28 cellular contexts compared by ENCODE assay signal in the genomic region with DNA sequence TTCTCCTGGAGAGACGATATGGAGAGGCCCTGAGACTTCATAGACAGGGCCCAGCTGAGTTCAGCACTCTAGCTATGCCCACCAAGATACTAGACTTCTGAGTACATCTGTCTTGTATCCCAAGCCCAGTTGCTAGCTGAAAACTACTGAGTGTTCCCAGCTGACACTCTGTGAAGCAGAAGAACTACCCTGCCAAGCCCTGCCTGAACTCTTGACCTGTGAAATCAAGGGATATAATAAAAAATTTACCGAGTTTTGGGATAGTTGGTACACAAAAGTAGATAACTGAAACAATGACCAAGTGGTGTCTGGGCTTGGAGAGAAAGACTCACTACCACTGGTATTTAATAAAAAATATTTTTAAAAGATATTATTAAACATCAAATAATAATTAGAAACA.
"Had no signal": no experiment of that assay in that cellular context is flagged by ENCODE, and none has a peak within 500 bp of the region (broad histone marks: within the 10 kb centered on the region; RNA-seq: fewer than 3 reads in every experiment).

No MANE protein-coding gene starts in this region.

- H3K36me3 Mint-ChIP-seq: naive thymus-derived CD4-positive, alpha-beta T cell; natural killer cell; neural progenitor cell; stimulated activated effector memory CD8-positive, alpha-beta T cell treated with anti-CD3 and anti-CD28 coated beads, Interleukin-12 subunit alpha, Interleukin-12 subunit beta, amount 100 ng/mL, for 72 hours; stimulated activated naive B cell treated with anti-CD40 and anti-IgM and Interleukin-4, amounts not matched to agents 10 μg/mL and 1 μg/mL and 100 μg/mL, for 72 hours; type B pancreatic cell had no signal

- H3K27ac ChIP-seq: neural progenitor cell, ovary, parathyroid adenoma, psoas muscle, skin epidermis, stomach, thoracic aorta, thyroid gland, tibial nerve, upper lobe of right lung, uterus had no signal

- H3K27ac Mint-ChIP-seq: naive thymus-derived CD4-positive, alpha-beta T cell; natural killer cell; nephron; neural progenitor cell; progenitor cell of endocrine pancreas; stimulated activated effector memory CD8-positive, alpha-beta T cell treated with anti-CD3 and anti-CD28 coated beads, Interleukin-12 subunit alpha, Interleukin-12 subunit beta, amount 100 ng/mL, for 72 hours; stimulated activated naive B cell treated with anti-CD40 and anti-IgM and Interleukin-4, amounts not matched to agents 10 μg/mL and 1 μg/mL and 100 μg/mL, for 72 hours; stimulated activated naive CD8-positive, alpha-beta T cell treated with anti-CD3 and anti-CD28 coated beads, Interleukin-15, Interleukin-2, amounts not matched to agents 100 ng/mL and 50 ng/mL, for 24 hours; type B pancreatic cell had no signal

- H3K4me3 Mint-ChIP-seq: naive thymus-derived CD4-positive, alpha-beta T cell; natural killer cell; nephron; neural progenitor cell; stimulated activated effector memory CD8-positive, alpha-beta T cell treated with anti-CD3 and anti-CD28 coated beads, Interleukin-12 subunit alpha, Interleukin-12 subunit beta, amount 100 ng/mL, for 72 hours; stimulated activated naive B cell treated with anti-CD40 and anti-IgM and Interleukin-4, amounts not matched to agents 10 μg/mL and 1 μg/mL and 100 μg/mL, for 72 hours; stimulated activated naive CD8-positive, alpha-beta T cell treated with anti-CD3 and anti-CD28 coated beads, Interleukin-15, Interleukin-2, amounts not matched to agents 100 ng/mL and 50 ng/mL, for 24 hours; type B pancreatic cell had no signal

- H3K9me3 ChIP-seq: ovary, psoas muscle, stomach, thoracic aorta, thyroid gland, tibial nerve, upper lobe of right lung, uterus had no signal

- H3K4me2 ChIP-seq: neural progenitor cell had no signal

- H3K9ac ChIP-seq: neural progenitor cell, parathyroid adenoma had no signal

- H2AFZ ChIP-seq: neural progenitor cell, parathyroid adenoma had no signal

- ATAC-seq: naive thymus-derived CD4-positive, alpha-beta T cell; natural killer cell; psoas muscle; right cardiac atrium; sciatic nerve; stimulated activated effector memory CD8-positive, alpha-beta T cell treated with anti-CD3 and anti-CD28 coated beads, Interleukin-12 subunit alpha, Interleukin-12 subunit beta, amount 100 ng/mL, for 72 hours; stimulated activated naive B cell treated with anti-CD40 and anti-IgM and Interleukin-4, amounts not matched to agents 10 μg/mL and 1 μg/mL and 100 μg/mL, for 72 hours; upper lobe of right lung had no signal

- H3K79me2 ChIP-seq: parathyroid adenoma had no signal

- H3K27me3 ChIP-seq: ovary had no signal

- H3K9me3 Mint-ChIP-seq: naive thymus-derived CD4-positive, alpha-beta T cell; natural killer cell; nephron; neural progenitor cell; stimulated activated effector memory CD8-positive, alpha-beta T cell treated with anti-CD3 and anti-CD28 coated beads, Interleukin-12 subunit alpha, Interleukin-12 subunit beta, amount 100 ng/mL, for 72 hours; stimulated activated naive CD8-positive, alpha-beta T cell treated with anti-CD3 and anti-CD28 coated beads, Interleukin-15, Interleukin-2, amounts not matched to agents 100 ng/mL and 50 ng/mL, for 24 hours; type B pancreatic cell had no signal

- H3K4me1 ChIP-seq: parathyroid adenoma had no signal

- H3K36me3 ChIP-seq: neural progenitor cell, ovary, stomach, thoracic aorta, thyroid gland, tibial nerve, upper lobe of right lung, uterus had no signal

- DNase-seq: naive thymus-derived CD4-positive, alpha-beta T cell; natural killer cell; occipital lobe; ovary; posterior cingulate gyrus; psoas muscle; right cardiac atrium; stimulated activated CD4-positive, alpha-beta T cell treated with anti-CD3 and anti-CD28 coated beads, Interleukin-15, amount 100 ng/mL, for 24 hours; stimulated activated CD4-positive, alpha-beta T cell treated with anti-CD3 and anti-CD28 coated beads, Interleukin-2, amount 100 ng/mL, for 24 hours; stimulated activated CD4-positive, alpha-beta T cell treated with anti-CD3 and anti-CD28 coated beads, Interleukin-2, amount 100 ng/mL, for 48 hours; stimulated activated CD4-positive, alpha-beta T cell treated with anti-CD3 and anti-CD28 coated beads, Interleukin-4, amount 100 ng/mL, for 24 hours; stimulated activated naive B cell treated with anti-CD40 and anti-IgM and Interleukin-4, amounts not matched to agents 10 μg/mL and 1 μg/mL and 100 μg/mL, for 72 hours; stimulated activated naive CD4-positive, alpha-beta T cell treated with Interleukin-2 at 50 U/mL for 16 hours; stomach; thyroid gland; upper lobe of right lung; uterus had no signal

- H3K4me3 ChIP-seq: neural progenitor cell, ovary, psoas muscle, skin epidermis, stomach, thoracic aorta, thyroid gland, tibial nerve, upper lobe of right lung, uterus had no signal
